In genomic region chr2:98761909-98762308, GRCh38 we compare ENCODE assay signal across 21 cellular contexts. TPM values are rescaled to one million over a fixed set of nuclear protein-coding genes. Genes with fewer than 3 reads are reported as not detected.
DNase-seq lines count a peak whose midpoint lies in the region; ATAC-seq and TF ChIP-seq lines count a peak whose summit lies in the region.
"Had no signal": no experiment of that assay in that cellular context is flagged by ENCODE, and none has a peak within 500 bp of the region (broad histone marks: within the 10 kb centered on the region; RNA-seq: fewer than 3 reads in every experiment).

No MANE protein-coding gene starts in this region.

- DNase-seq in activated T-cell treated with anti-CD3 and anti-CD28 coated beads, Interleukin-2, amount 50 U/mL, for 24 hours: no peak
- no peak for DNase-seq in activated T-cell treated with anti-CD3 and anti-CD28 coated beads, Interleukin-2, amount 50 U/mL, for 48 hours
- DNase-seq in DND-41 (no peak), neural crest cell (ENCODE audit: low read depth, low spot score) (no peak), chondrocyte (ENCODE audit: low spot score) (no peak), DMS79 (lab: John Stamatoyannopoulos, UW) (no peak)
- DNase-seq in activated naive CD8-positive, alpha-beta T cell treated with anti-CD3 and anti-CD28 coated beads, Interleukin-2, amount 10 ng/mL, durations not matched to agents 7 days and 5 days: no peak
- DNase-seq: amniotic stem cell; DMS53; effector CD8-positive, alpha-beta T cell; esophagus squamous epithelium; NCI-H1436 treated with DMSO at 0.1 percent for 48 hours; NCI-H524 treated with DMSO at 0.1 percent for 48 hours; occipital lobe; right cardiac atrium; testis had no signal

- no peaks in the 10 kb centered on the region for H4K20me1 ChIP-seq in DND-41 (ENCODE audit: insufficient read depth, low read length)

- no peak overlapping the region for H3K4me3 ChIP-seq in DND-41 (ENCODE audit: low read depth in 1 of 2, low read length in 2 of 2)
- H3K4me3 ChIP-seq: cardiac muscle cell, esophagus squamous epithelium, gastroesophageal sphincter, testis, vagina had no signal

- H2AFZ ChIP-seq in DND-41 (ENCODE audit: low read depth, low read length): no peak overlapping the region

- TF ChIP-seq CTCF in DND-41 (IDR thresholded peaks at IDR 0.05; ENCODE audit: borderline replicate concordance, extremely low read depth, low read length, poor library complexity, severe bottlenecking): no peak
- TF ChIP-seq CTCF in neural crest cell (conservative IDR thresholded peaks at IDR 0.05): no peak
- TF ChIP-seq CTCF in chondrocyte (IDR thresholded peaks at IDR 0.05): no peak

- POLR2A ChIA-PET in activated naive CD8-positive, alpha-beta T cell treated with anti-CD3 and anti-CD28 coated beads, Interleukin-2, amount 10 ng/mL, durations not matched to agents 7 days and 5 days (lab: Charles Lee): interaction anchor here (0.9 to 5.0 kb wide), 3 partner anchors 9 to 29 kb away, joined by 3 to 48 read pairs (median 4); no protein-coding TSS in a partner anchor

- H3K36me3 ChIP-seq in DND-41 (ENCODE audit: insufficient read depth, low read length): peaks cover 17% of the 10 kb centered on the region
- H3K36me3 ChIP-seq: cardiac muscle cell, esophagus squamous epithelium, gastroesophageal sphincter, vagina had no signal

- peak overlapping the region; percentile 63 for H3K27ac Mint-ChIP-seq in activated T-cell treated with anti-CD3 and anti-CD28 coated beads, Interleukin-2, amount 50 U/mL, for 24 hours
- H3K27ac Mint-ChIP-seq in activated naive CD8-positive, alpha-beta T cell treated with anti-CD3 and anti-CD28 coated beads, Interleukin-2, amount 10 ng/mL, durations not matched to agents 7 days and 5 days: peak overlapping the region; percentile 76
- H3K27ac Mint-ChIP-seq in neural crest cell (ENCODE audit: unreplicated experiment): peak overlapping the region; percentile 90
- H3K27ac Mint-ChIP-seq in chondrocyte (ENCODE audit: unreplicated experiment): no peak overlapping the region

- H3K4me2 ChIP-seq in DND-41 (ENCODE audit: insufficient read depth, low read length): no peak overlapping the region

- H3K79me2 ChIP-seq in DND-41 (ENCODE audit: insufficient read depth, low read length): peaks cover 2% of the 10 kb centered on the region; the same call in 1 of the 2 replicates

- H3K9me3 ChIP-seq in DND-41 (ENCODE audit: insufficient read depth, low read length, severe bottlenecking): no peaks in the 10 kb centered on the region
- H3K9me3 ChIP-seq: esophagus squamous epithelium, gastroesophageal sphincter, testis, vagina had no signal

- H3K27ac ChIP-seq in DND-41 (ENCODE audit: low read length): peak overlapping the region; percentile 66
- H3K27ac ChIP-seq: cardiac muscle cell, gastroesophageal sphincter, testis, vagina had no signal

- no peaks in the 10 kb centered on the region for H3K27me3 Mint-ChIP-seq in activated T-cell treated with anti-CD3 and anti-CD28 coated beads, Interleukin-2, amount 50 U/mL, for 24 hours
- no peaks in the 10 kb centered on the region for H3K27me3 Mint-ChIP-seq in activated naive CD8-positive, alpha-beta T cell treated with anti-CD3 and anti-CD28 coated beads, Interleukin-2, amount 10 ng/mL, durations not matched to agents 7 days and 5 days
- peaks cover 4% of the 10 kb centered on the region for H3K27me3 Mint-ChIP-seq in neural crest cell (ENCODE audit: low read depth)
- H3K27me3 Mint-ChIP-seq in chondrocyte (ENCODE audit: low read depth): peaks cover 32% of the 10 kb centered on the region

- no peak overlapping the region for H3K4me3 Mint-ChIP-seq in activated T-cell treated with anti-CD3 and anti-CD28 coated beads, Interleukin-2, amount 50 U/mL, for 24 hours
- no peak overlapping the region for H3K4me3 Mint-ChIP-seq in activated naive CD8-positive, alpha-beta T cell treated with anti-CD3 and anti-CD28 coated beads, Interleukin-2, amount 10 ng/mL, durations not matched to agents 7 days and 5 days
- H3K4me3 Mint-ChIP-seq in neural crest cell (no peak overlapping the region), chondrocyte (ENCODE audit: unreplicated experiment) (no peak overlapping the region)
- H3K4me3 Mint-ChIP-seq: CD14-positive monocyte had no signal

- H3K36me3 Mint-ChIP-seq in activated T-cell treated with anti-CD3 and anti-CD28 coated beads, Interleukin-2, amount 50 U/mL, for 24 hours (ENCODE audit: low read depth): no peaks in the 10 kb centered on the region
- H3K36me3 Mint-ChIP-seq in activated naive CD8-positive, alpha-beta T cell treated with anti-CD3 and anti-CD28 coated beads, Interleukin-2, amount 10 ng/mL, durations not matched to agents 7 days and 5 days: peaks cover 16% of the 10 kb centered on the region
- H3K36me3 Mint-ChIP-seq in neural crest cell (ENCODE audit: low read depth) (no peaks in the 10 kb centered on the region), chondrocyte (ENCODE audit: low read depth) (peaks cover 3% of the 10 kb centered on the region)

- peaks cover 87% of the 10 kb centered on the region for H3K4me1 ChIP-seq in DND-41 (ENCODE audit: insufficient read depth, low read length)

- peaks cover 2% of the 10 kb centered on the region for H3K9me3 Mint-ChIP-seq in activated T-cell treated with anti-CD3 and anti-CD28 coated beads, Interleukin-2, amount 50 U/mL, for 24 hours
- no peaks in the 10 kb centered on the region for H3K9me3 Mint-ChIP-seq in activated naive CD8-positive, alpha-beta T cell treated with anti-CD3 and anti-CD28 coated beads, Interleukin-2, amount 10 ng/mL, durations not matched to agents 7 days and 5 days
- no peaks in the 10 kb centered on the region for H3K9me3 Mint-ChIP-seq in neural crest cell
- H3K9me3 Mint-ChIP-seq in chondrocyte (ENCODE audit: low read depth): no peaks in the 10 kb centered on the region
- H3K9me3 Mint-ChIP-seq: CD14-positive monocyte had no signal

- peaks cover 74% of the 10 kb centered on the region for H3K4me1 Mint-ChIP-seq in activated T-cell treated with anti-CD3 and anti-CD28 coated beads, Interleukin-2, amount 50 U/mL, for 24 hours (ENCODE audit: low read depth)
- H3K4me1 Mint-ChIP-seq in activated naive CD8-positive, alpha-beta T cell treated with anti-CD3 and anti-CD28 coated beads, Interleukin-2, amount 10 ng/mL, durations not matched to agents 7 days and 5 days: peaks cover 62% of the 10 kb centered on the region
- H3K4me1 Mint-ChIP-seq in neural crest cell (peaks cover 16% of the 10 kb centered on the region), chondrocyte (ENCODE audit: low read depth) (peaks cover 25% of the 10 kb centered on the region)

- no peak overlapping the region for H3K9ac ChIP-seq in DND-41 (ENCODE audit: low read depth, low read length)

- ATAC-seq in DND-41 (ENCODE audit: insufficient read depth, low read depth): no peak
- ATAC-seq in activated naive CD8-positive, alpha-beta T cell treated with anti-CD3 and anti-CD28 coated beads, Interleukin-2, amount 10 ng/mL, durations not matched to agents 7 days and 5 days (ENCODE audit: low read depth): no peak
- ATAC-seq in HG03571 (IDR thresholded peaks at IDR 0.05; ENCODE audit: unreplicated experiment): no peak
- ATAC-seq: gastroesophageal sphincter, right cardiac atrium had no signal

- H3K27me3 ChIP-seq in DND-41 (ENCODE audit: insufficient read depth, low read length, poor library complexity): no peaks in the 10 kb centered on the region
- H3K27me3 ChIP-seq: cardiac muscle cell, esophagus squamous epithelium, gastroesophageal sphincter, testis, vagina had no signal

RNA-seq across cellular contexts. Expression of gene MGAT4A, which starts 31.0 kb away (rescaled TPM):
- 100 to 1,000 TPM; 124 to 152 TPM for total RNA-seq in activated naive CD8-positive, alpha-beta T cell treated with anti-CD3 and anti-CD28 coated beads, Interleukin-2, amount 10 ng/mL, durations not matched to agents 7 days and 5 days
- total RNA-seq in neural crest cell: 11.5 and 12.2 TPM in 2 replicates
- total RNA-seq in chondrocyte: 1.7 to 2.2 TPM (median 2.1 TPM) in 3 replicates
